Comparison of ENCODE assay signal across 22 cellular contexts in the genomic region with DNA sequence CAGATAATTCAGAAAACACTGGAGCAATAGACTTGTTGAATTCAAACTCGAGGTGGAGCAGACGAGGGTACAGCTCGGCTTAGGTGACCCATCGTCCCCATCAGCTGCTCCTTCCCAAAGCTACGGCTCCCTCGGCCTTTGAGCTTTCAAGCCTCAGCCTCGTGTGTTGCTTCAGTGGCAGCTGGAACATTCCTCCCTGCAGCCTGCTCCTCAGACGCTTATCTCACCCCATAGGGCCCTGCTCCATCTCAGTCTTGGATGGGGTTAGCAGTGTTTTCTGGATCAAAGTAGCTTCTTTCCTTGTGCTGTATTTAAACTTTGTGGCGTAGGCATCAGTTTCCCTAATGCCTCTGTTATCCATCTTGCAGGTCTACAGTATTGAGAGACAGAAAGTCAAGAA.
"Had no signal": no experiment of that assay in that cellular context is flagged by ENCODE, and none has a peak within 500 bp of the region (broad histone marks: within the 10 kb centered on the region; RNA-seq: fewer than 3 reads in every experiment).

No MANE protein-coding gene starts in this region.

- H3K9ac ChIP-seq: KMS-11 had no signal

- H3K4me1 ChIP-seq: SJSA1 had no signal

- H3K9me3 ChIP-seq: SJSA1 had no signal

- H3K27ac ChIP-seq: KMS-11, SJSA1, SK-N-MC had no signal

- FAIRE-seq: HepG2, K562, RCC 7860 had no signal

- H3K36me3 ChIP-seq: SJSA1 had no signal

- H3K4me2 ChIP-seq: KMS-11 had no signal

- H3K4me3 ChIP-seq: K562, SJSA1, SK-N-MC had no signal

- DNase-seq: Kasumi-1, MM.1S, NCI-H1092 treated with DMSO at 0.1 percent for 48 hours, NCI-H1436, NCI-H187, NCI-H2029, NCI-H2081 treated with DMSO at 0.1 percent for 48 hours, NCI-H2171, NCI-H226, NCI-H446, NCI-H510A, NCI-H524 treated with DMSO at 0.1 percent for 48 hours, NCI-H69, NCI-H774, RPMI8226, SIG-M5 had no signal

- ATAC-seq: HepG2, K562 had no signal
